12 cellular contexts compared by ENCODE assay signal in genomic region chr4:5940470-5941203, GRCh38. TPM values are rescaled to one million over a fixed set of nuclear protein-coding genes. Genes with fewer than 3 reads are reported as not detected.
DNase-seq lines count a peak whose midpoint lies in the region; ATAC-seq and TF ChIP-seq lines count a peak whose summit lies in the region.
"Had no signal": no experiment of that assay in that cellular context is flagged by ENCODE, and none has a peak within 500 bp of the region (broad histone marks: within the 10 kb centered on the region; RNA-seq: fewer than 3 reads in every experiment).

No MANE protein-coding gene starts in this region.

- no peak overlapping the region for H2BK12ac ChIP-seq in trophoblast cell (ENCODE audit: low read length)

- no peak overlapping the region for H3K4me3 Mint-ChIP-seq in activated CD8-positive, alpha-beta memory T cell treated with anti-CD3 and anti-CD28 coated beads, Interleukin-2, amount 10 ng/mL, durations not matched to agents 7 days and 5 days
- H3K4me3 Mint-ChIP-seq: central memory CD8-positive, alpha-beta T cell had no signal

- POLR2A ChIA-PET in A673 (lab: Charles Lee; ENCODE audit: low non-redundant PET): interaction anchor here (0.6 kb wide), 1 partner anchor 21 kb away, joined by 6 read pairs; no protein-coding TSS in a partner anchor

- H3K9ac ChIP-seq in trophoblast cell (ENCODE audit: low read length): no peak overlapping the region

- no peak overlapping the region for H2BK120ac ChIP-seq in trophoblast cell (ENCODE audit: insufficient read depth, low read length, poor library complexity)

- H3K9me3 ChIP-seq in A673 (ENCODE audit: low read depth, low read length, poor library complexity, severe bottlenecking) (peaks cover 6% of the 10 kb centered on the region), HAP-1 (no peaks in the 10 kb centered on the region), trophoblast cell (ENCODE audit: insufficient read depth, low read depth, low read length) (peaks cover 5% of the 10 kb centered on the region)

- ATAC-seq in HG03439 (IDR thresholded peaks at IDR 0.05; ENCODE audit: unreplicated experiment) (no peak), GM18498 (IDR thresholded peaks at IDR 0.05; ENCODE audit: unreplicated experiment) (no peak)
- ATAC-seq in activated CD8-positive, alpha-beta memory T cell treated with anti-CD3 and anti-CD28 coated beads, Interleukin-2, amount 10 ng/mL, durations not matched to agents 7 days and 5 days: no peak
- ATAC-seq: GM12878 had no signal

- H4K8ac ChIP-seq in trophoblast cell (ENCODE audit: low read depth, low read length): no peak overlapping the region

- H3K4me1 ChIP-seq in A673 (ENCODE audit: insufficient read depth, low read length, poor library complexity, severe bottlenecking) (no peaks in the 10 kb centered on the region), HAP-1 (peaks cover 5% of the 10 kb centered on the region; the same call in 1 of the 2 replicates), trophoblast cell (ENCODE audit: control insufficient read depth in 1 of 2, insufficient read depth in 2 of 2, low read length in 2 of 2) (peaks cover 2 to 5% of the 10 kb centered on the region in 2 experiments)

- H3K9me3 Mint-ChIP-seq in activated CD8-positive, alpha-beta memory T cell treated with anti-CD3 and anti-CD28 coated beads, Interleukin-2, amount 10 ng/mL, durations not matched to agents 7 days and 5 days (ENCODE audit: low read depth): no peaks in the 10 kb centered on the region

- no peaks in the 10 kb centered on the region for H3K79me2 ChIP-seq in trophoblast cell (ENCODE audit: control insufficient read depth, insufficient read depth, low read length, poor library complexity)

- no peak overlapping the region for H2BK5ac ChIP-seq in trophoblast cell (ENCODE audit: low read depth, low read length, poor library complexity)

- H3K4me1 Mint-ChIP-seq in activated CD8-positive, alpha-beta memory T cell treated with anti-CD3 and anti-CD28 coated beads, Interleukin-2, amount 10 ng/mL, durations not matched to agents 7 days and 5 days: peaks cover 8% of the 10 kb centered on the region

- intact Hi-C loops in A673 (cut with micrococcal nuclease; ENCODE audit: unreplicated experiment): no loop called here

- peaks cover 5% of the 10 kb centered on the region for H3K27me3 Mint-ChIP-seq in activated CD8-positive, alpha-beta memory T cell treated with anti-CD3 and anti-CD28 coated beads, Interleukin-2, amount 10 ng/mL, durations not matched to agents 7 days and 5 days
- H3K27me3 Mint-ChIP-seq: central memory CD8-positive, alpha-beta T cell had no signal

- no TSS peak for BruUV-seq in A673 (replicated peaks; lab: Mats Ljungman, UMichigan)

- no peak overlapping the region for H3K27ac ChIP-seq in A673 (ENCODE audit: low read depth, low read length, poor library complexity, severe bottlenecking)
- no peak overlapping the region for H3K27ac ChIP-seq in brain microvascular endothelial cell
- no peak overlapping the region for H3K27ac ChIP-seq in trophoblast cell (ENCODE audit: low read depth, low read length)

- no peak overlapping the region for H3K27ac Mint-ChIP-seq in activated CD8-positive, alpha-beta memory T cell treated with anti-CD3 and anti-CD28 coated beads, Interleukin-2, amount 10 ng/mL, durations not matched to agents 7 days and 5 days

- no peaks in the 10 kb centered on the region for H3K79me1 ChIP-seq in trophoblast cell (ENCODE audit: low read length)

- no peak overlapping the region for H3K23ac ChIP-seq in trophoblast cell (ENCODE audit: low read length)

- CTCF ChIA-PET in A673 (lab: Charles Lee): no interaction called here
- CTCF ChIA-PET in activated CD8-positive, alpha-beta memory T cell treated with anti-CD3 and anti-CD28 coated beads, Interleukin-2, amount 10 ng/mL, durations not matched to agents 7 days and 5 days (lab: Charles Lee): no interaction called here

- no CpG with 5 or more reads among the region's 3 CpGs for WGBS in trophoblast cell (ENCODE audit: extremely low coverage, insufficient coverage, insufficient read length)

- H3K4me3 ChIP-seq in A673 (ENCODE audit: low read depth, low read length, poor library complexity, severe bottlenecking): no peak overlapping the region
- H3K4me3 ChIP-seq in HAP-1: no peak overlapping the region
- H3K4me3 ChIP-seq in brain microvascular endothelial cell (ENCODE audit: low read depth, low read length): no peak overlapping the region
- H3K4me3 ChIP-seq in trophoblast cell (ENCODE audit: low read depth, low read length): no peak overlapping the region
- H3K4me3 ChIP-seq: GM12878 had no signal

- no peak overlapping the region for H3K4ac ChIP-seq in trophoblast cell (ENCODE audit: low read depth, low read length)

- no peak overlapping the region for H3K4me2 ChIP-seq in trophoblast cell (ENCODE audit: low read length)

- H3K36me3 ChIP-seq in A673 (ENCODE audit: insufficient read depth, low read length, poor library complexity, severe bottlenecking) (no peaks in the 10 kb centered on the region), HAP-1 (replicated peaks) (no peaks in the 10 kb centered on the region), brain microvascular endothelial cell (replicated peaks) (no peaks in the 10 kb centered on the region), trophoblast cell (ENCODE audit: control insufficient read depth in 1 of 2, insufficient read depth in 2 of 2, low read length in 2 of 2) (no peaks in the 10 kb centered on the region)

- no peak overlapping the region for H4K12ac ChIP-seq in trophoblast cell (ENCODE audit: low read depth, low read length)

- DNase-seq in A673 (ENCODE audit: low spot score): peak; percentile 78
- peak; percentile 14 to 67 for DNase-seq in HAP-1 (ENCODE audit: low spot score in 2 of 2)
- DNase-seq in NCI-H2171 (lab: John Stamatoyannopoulos, UW): peak; percentile 79
- DNase-seq in brain microvascular endothelial cell: peak; percentile 11
- no peak for DNase-seq in trophoblast cell
- DNase-seq in activated CD8-positive, alpha-beta memory T cell treated with anti-CD3 and anti-CD28 coated beads, Interleukin-2, amount 10 ng/mL, durations not matched to agents 7 days and 5 days: no peak
- DNase-seq: NCI-H526 treated with DMSO at 0.1 percent for 48 hours, T1000 had no signal

- H3K14ac ChIP-seq in trophoblast cell (ENCODE audit: low read length): no peak overlapping the region

- no peaks in the 10 kb centered on the region for H3K36me3 Mint-ChIP-seq in activated CD8-positive, alpha-beta memory T cell treated with anti-CD3 and anti-CD28 coated beads, Interleukin-2, amount 10 ng/mL, durations not matched to agents 7 days and 5 days

- no peak overlapping the region for H4K91ac ChIP-seq in trophoblast cell (ENCODE audit: low read depth, low read length)

- H2AFZ ChIP-seq in trophoblast cell (ENCODE audit: insufficient read depth, low read length, poor library complexity): no peak overlapping the region

- TF ChIP-seq CTCF in A673 (conservative IDR thresholded peaks at IDR 0.05; ENCODE audit: low read depth, low read length) (no peak), brain microvascular endothelial cell (IDR thresholded peaks at IDR 0.05; ENCODE audit: low read depth, low read length, missing control alignments) (no peak)

- H3K18ac ChIP-seq in trophoblast cell (ENCODE audit: low read length): no peak overlapping the region

- H2AK5ac ChIP-seq in trophoblast cell (ENCODE audit: low read length): no peak overlapping the region

- H3K27me3 ChIP-seq in A673 (replicated peaks; ENCODE audit: insufficient read depth, low read depth, low read length, poor library complexity) (no peaks in the 10 kb centered on the region), HAP-1 (ENCODE audit: low read depth) (no peaks in the 10 kb centered on the region; the same call in 1 of the 2 replicates), brain microvascular endothelial cell (replicated peaks) (no peaks in the 10 kb centered on the region), trophoblast cell (ENCODE audit: insufficient read depth, low read length) (no peaks in the 10 kb centered on the region)

- in situ Hi-C loops in HAP-1 (cut with MboI; ENCODE audit: low sequenced_read_pairs): no loop called here
- in situ Hi-C loops in brain microvascular endothelial cell (cut with HindIII; ENCODE audit: low pct_ligation_motif_present, low sequenced_read_pairs): no loop called here

RNA-seq across cellular contexts. Expression of gene CRMP1, which starts 47.8 kb away (rescaled TPM):
- 77.5 and 83.4 TPM in 2 replicates for total RNA-seq in A673 (2021)
- polyA plus RNA-seq in trophoblast cell (2013): 2.8 and 3.0 TPM in 2 replicates
- total RNA-seq in activated CD8-positive, alpha-beta memory T cell treated with anti-CD3 and anti-CD28 coated beads, Interleukin-2, amount 10 ng/mL, durations not matched to agents 7 days and 5 days: under 1 TPM; 0.16 to 0.20 TPM

Comparison
In these comparisons a context has a peak if more than half of its experiments do, and no peak if none do; other contexts are left out.
1. DNase-seq: peak in A673 (single experiment), HAP-1 (2 of 2), NCI-H2171 (single experiment) and brain microvascular endothelial cell (single experiment); none in trophoblast cell (0 of 2) and activated CD8-positive, alpha-beta memory T cell treated with anti-CD3 and anti-CD28 coated beads, Interleukin-2, amount 10 ng/mL, durations not matched to agents 7 days and 5 days (single experiment).
2. RNA of gene CRMP1, which starts 47.8 kb away (total RNA-seq): 77.5 to 83.4 TPM in A673; 0.16 to 0.20 TPM in activated CD8-positive, alpha-beta memory T cell treated with anti-CD3 and anti-CD28 coated beads, Interleukin-2, amount 10 ng/mL, durations not matched to agents 7 days and 5 days; every median in the first group is over 10 times any median in the second.